16 cellular contexts compared by ENCODE assay signal in genomic region chr2:23761638-23762037, GRCh38.
A peak's percentile ranks its signal among the peaks of the same experiment; 100 is the strongest.
DNase-seq lines count a peak whose midpoint lies in the region; ATAC-seq and TF ChIP-seq lines count a peak whose summit lies in the region.
"Had no signal": no experiment of that assay in that cellular context is flagged by ENCODE, and none has a peak within 500 bp of the region (broad histone marks: within the 10 kb centered on the region; RNA-seq: fewer than 3 reads in every experiment).

No MANE protein-coding gene starts in this region.

- H3K4me2 ChIP-seq in OCI-LY7 (ENCODE audit: low read length): no peak overlapping the region

- no peaks in the 10 kb centered on the region for H4K20me1 ChIP-seq in OCI-LY7 (ENCODE audit: insufficient read depth, low read length)

- H3K4me3 Mint-ChIP-seq in CD8-positive, alpha-beta memory T cell: no peak overlapping the region

- no peaks in the 10 kb centered on the region for H3K9me2 ChIP-seq in OCI-LY7 (ENCODE audit: insufficient read depth, low read length)

- no peaks in the 10 kb centered on the region for H3K27me3 Mint-ChIP-seq in CD8-positive, alpha-beta memory T cell

- H3K4me1 Mint-ChIP-seq in CD8-positive, alpha-beta memory T cell: peaks cover 9 to 22% (median 19%) of the 10 kb centered on the region in 3 donors

- TF ChIP-seq CTCF in fibroblast of pulmonary artery (IDR thresholded peaks at IDR 0.05; ENCODE audit: low read length, missing control alignments): no peak
- no peak for TF ChIP-seq CTCF in OCI-LY7 (conservative IDR thresholded peaks at IDR 0.05; ENCODE audit: low read length)

- no peak overlapping the region for H2AFZ ChIP-seq in OCI-LY7 (ENCODE audit: low read length)

- no peaks in the 10 kb centered on the region for H3K27me3 ChIP-seq in CD8-positive, alpha-beta memory T cell (ENCODE audit: insufficient read depth, low read length, poor library complexity, severe bottlenecking)

- no TSS peak for BruUV-seq in OCI-LY7 (replicated peaks; lab: Mats Ljungman, UMichigan)

- H3K27ac ChIP-seq in SK-N-MC (peak overlapping the region; percentile 67), OCI-LY7 (ENCODE audit: low read depth, low read length, poor library complexity, severe bottlenecking) (no peak overlapping the region)
- no peak overlapping the region for H3K27ac ChIP-seq in CD8-positive, alpha-beta memory T cell (ENCODE audit: low read depth, low read length)

- intact Hi-C loops in left ventricle myocardium superior (cut with micrococcal nuclease) (no loop called here), cardiac septum (cut with DNase I) (loop anchor here (10.0 kb wide), 1 partner anchor 127 kb away; no protein-coding TSS in a partner anchor), OCI-LY7 (cut with micrococcal nuclease; ENCODE audit: unreplicated experiment) (no loop called here)

- H3K4me1 ChIP-seq in CD8-positive, alpha-beta memory T cell (ENCODE audit: insufficient read depth, low read length): peaks cover 7% of the 10 kb centered on the region
- no peaks in the 10 kb centered on the region for H3K4me1 ChIP-seq in OCI-LY7 (ENCODE audit: insufficient read depth, low read length, poor library complexity, severe bottlenecking)

- no peaks in the 10 kb centered on the region for H3K9me3 Mint-ChIP-seq in CD8-positive, alpha-beta memory T cell

- ATAC-seq in left ventricle myocardium superior: peak; percentile 53
- ATAC-seq in GM21717 (IDR thresholded peaks at IDR 0.05; ENCODE audit: unreplicated experiment): no peak
- ATAC-seq: HCT116 had no signal

- H3K36me3 Mint-ChIP-seq in CD8-positive, alpha-beta memory T cell: peaks cover 7 to 59% (median 29%) of the 10 kb centered on the region in 3 donors

- H3K36me3 ChIP-seq in SK-N-MC (ENCODE audit: insufficient read depth, low read length) (peaks cover 12% of the 10 kb centered on the region), OCI-LY7 (ENCODE audit: insufficient read depth, low read length) (no peaks in the 10 kb centered on the region)
- H3K36me3 ChIP-seq in CD8-positive, alpha-beta memory T cell (ENCODE audit: insufficient read depth, low read length): peaks cover 26% of the 10 kb centered on the region

- no peak for DNase-seq in left ventricle myocardium superior
- no peak for DNase-seq in cardiac septum (ENCODE audit: low spot score)
- no peak for DNase-seq in SK-N-MC (ENCODE audit: low read depth, low spot score)
- peak; percentile 18 for DNase-seq in fibroblast of pulmonary artery (ENCODE audit: low read depth)
- DNase-seq in CD8-positive, alpha-beta memory T cell: no peak
- no peak for DNase-seq in OCI-LY7 (ENCODE audit: low spot score)
- DNase-seq: activated effector memory CD4-positive, alpha-beta T cell treated with anti-CD3 and anti-CD28 coated beads, Interleukin-2, amount 50 U/mL, for 16 hours; COR-L47; NCI-H1694 treated with DMSO at 0.1 percent for 48 hours; Right ventricle myocardium superior; stimulated activated CD4-positive, alpha-beta T cell treated with anti-CD3 and anti-CD28 coated beads, Interleukin-12 subunit alpha, Interleukin-12 subunit beta, amount 100 ng/mL, for 4 hours; stimulated activated CD8-positive, alpha-beta memory T cell treated with anti-CD3 and anti-CD28 coated beads, Interleukin-4, amount 100 ng/mL, for 48 hours; substantia nigra; T-helper 1 cell had no signal

- peak overlapping the region; percentile 32 for H3K9ac ChIP-seq in SK-N-MC (ENCODE audit: insufficient read length)

- CTCF ChIA-PET in CD8-positive, alpha-beta memory T cell (lab: Charles Lee): no interaction called here
- CTCF ChIA-PET in OCI-LY7 (lab: Charles Lee; ENCODE audit: unreplicated experiment): no interaction called here

- H3K27ac Mint-ChIP-seq in CD8-positive, alpha-beta memory T cell: peak overlapping the region in 4 of 8 donors; percentile 11 to 66 (median 23)

- H3K79me2 ChIP-seq in OCI-LY7 (ENCODE audit: insufficient read depth, low read depth, low read length): no peaks in the 10 kb centered on the region

- POLR2A ChIA-PET in CD8-positive, alpha-beta memory T cell (lab: Charles Lee): no interaction called here
- POLR2A ChIA-PET in OCI-LY7 (lab: Charles Lee): interaction anchor here (0.7 kb wide), 1 partner anchor 12 kb away, joined by 3 read pairs; no protein-coding TSS in a partner anchor

- H3K4me3 ChIP-seq in SK-N-MC: no peak overlapping the region
- no peak overlapping the region for H3K4me3 ChIP-seq in fibroblast of pulmonary artery (replicated peaks; ENCODE audit: low read depth, low read length)
- no peak overlapping the region for H3K4me3 ChIP-seq in CD8-positive, alpha-beta memory T cell (ENCODE audit: low read length)
- no peak overlapping the region for H3K4me3 ChIP-seq in OCI-LY7 (ENCODE audit: low read depth, low read length, poor library complexity, severe bottlenecking)

- no peaks in the 10 kb centered on the region for H3K9me3 ChIP-seq in SK-N-MC (ENCODE audit: low read depth, low read length)
- no peaks in the 10 kb centered on the region for H3K9me3 ChIP-seq in CD8-positive, alpha-beta memory T cell (ENCODE audit: low read length)
- H3K9me3 ChIP-seq in OCI-LY7 (ENCODE audit: low read length): no peaks in the 10 kb centered on the region
